Comparison of ENCODE assay signal across 31 cellular contexts in the genomic region with DNA sequence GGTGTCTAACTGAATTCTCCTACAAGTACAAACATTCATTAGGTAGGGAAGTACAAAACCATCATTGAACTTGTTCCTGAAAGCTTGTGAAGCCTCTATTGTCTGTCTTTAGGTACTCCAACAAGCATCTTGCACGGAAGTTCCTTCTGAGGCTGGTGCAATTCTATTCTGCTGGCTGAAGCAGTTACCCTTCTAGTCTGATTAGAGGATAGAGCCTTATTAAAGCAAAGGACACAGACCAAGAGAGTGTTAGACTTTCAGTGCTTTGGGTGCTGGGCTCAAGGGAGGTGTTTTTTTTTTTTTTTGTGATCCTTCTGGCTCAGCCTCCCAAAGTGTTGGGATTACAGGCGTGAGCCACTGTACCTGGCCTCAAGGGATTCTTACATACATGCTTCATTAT. TPM values are rescaled to one million over a fixed set of nuclear protein-coding genes. Genes with fewer than 3 reads are reported as not detected.
DNase-seq lines count a peak whose midpoint lies in the region; ATAC-seq, FAIRE-seq and TF ChIP-seq lines count a peak whose summit lies in the region.
"Had no signal": no experiment of that assay in that cellular context is flagged by ENCODE, and none has a peak within 500 bp of the region (broad histone marks: within the 10 kb centered on the region; RNA-seq: fewer than 3 reads in every experiment).

No MANE protein-coding gene starts in this region.

- no peak overlapping the region for H2BK5ac ChIP-seq in mesenchymal stem cell (ENCODE audit: low read depth, low read length, poor library complexity, severe bottlenecking)

- H3K27ac Mint-ChIP-seq in astrocyte (ENCODE audit: unreplicated experiment) = peak overlapping the region; percentile 9
- H3K27ac Mint-ChIP-seq: naive thymus-derived CD4-positive, alpha-beta T cell had no signal

- no peak overlapping the region for H3K4ac ChIP-seq in mesenchymal stem cell (ENCODE audit: low read depth in 1 of 2, low read length in 2 of 2)

- no peak overlapping the region for H3K4me3 ChIP-seq in KMS-11 (IDR thresholded peaks at IDR 0.05; ENCODE audit: insufficient read depth, low read depth, low read length)
- no peak overlapping the region for H3K4me3 ChIP-seq in astrocyte (ENCODE audit: insufficient read depth, low read depth, low read length)
- H3K4me3 ChIP-seq in mesenchymal stem cell (ENCODE audit: insufficient read depth in 1 of 2, low read depth in 1 of 2, low read length in 2 of 2) = no peak overlapping the region
- H3K4me3 ChIP-seq: BLaER1, K562, left lung, MG63, Peyer's patch, prostate gland, sigmoid colon had no signal

- H3K4me2 ChIP-seq in KMS-11 (no peak overlapping the region), astrocyte (ENCODE audit: low read length) (no peak overlapping the region), mesenchymal stem cell (ENCODE audit: low read length, poor library complexity, severe bottlenecking) (no peak overlapping the region)
- H3K4me2 ChIP-seq: BLaER1 had no signal

- H3K9me3 ChIP-seq in astrocyte (ENCODE audit: insufficient read depth, low read depth, low read length) = no peaks in the 10 kb centered on the region
- H3K9me3 ChIP-seq in mesenchymal stem cell (ENCODE audit: control insufficient read depth, low read length) = no peaks in the 10 kb centered on the region
- H3K9me3 ChIP-seq: BLaER1, left lung, MG63, neutrophil, Peyer's patch, prostate gland, sigmoid colon had no signal

- H3K36me3 ChIP-seq in KMS-11 (ENCODE audit: insufficient read depth) = no peaks in the 10 kb centered on the region
- no peaks in the 10 kb centered on the region for H3K36me3 ChIP-seq in astrocyte (ENCODE audit: insufficient read depth, low read length)
- H3K36me3 ChIP-seq in mesenchymal stem cell (ENCODE audit: control insufficient read depth in 1 of 2, insufficient read depth in 2 of 2, low read depth in 1 of 2, low read length in 2 of 2) = no peaks in the 10 kb centered on the region
- H3K36me3 ChIP-seq: BLaER1, left lung, MG63, neutrophil, Peyer's patch, prostate gland, sigmoid colon, WERI-Rb-1 had no signal

- DNase-seq in Daoy (ENCODE audit: low read depth) (peak; percentile 55), astrocyte (ENCODE audit: low read depth) (no peak), mesenchymal stem cell (peak; percentile 66), C1 segment of cervical spinal cord (lab: John Stamatoyannopoulos, UW) (no peak), DMS79 treated with DMSO at 0.1 percent for 48 hours (lab: John Stamatoyannopoulos, UW) (no peak)
- no peak for DNase-seq in stimulated activated CD4-positive, alpha-beta T cell treated with anti-CD3 and anti-CD28 coated beads, Interleukin-2, amount 100 ng/mL, for 24 hours
- DNase-seq: activated CD4-positive, alpha-beta T cell treated with anti-CD3 and anti-CD28 coated beads for 48 hours; activated effector memory CD4-positive, alpha-beta T cell treated with anti-CD3 and anti-CD28 coated beads, Interleukin-2, amount 50 U/mL, for 16 hours; activated naive CD8-positive, alpha-beta T cell treated with anti-CD3 and anti-CD28 coated beads for 36 hours; effector CD4-positive, alpha-beta T cell; GDM1; left lung; MG63; naive thymus-derived CD4-positive, alpha-beta T cell; NCI-H1930; NCI-H524 treated with DMSO at 0.1 percent for 48 hours; Peyer's patch; SHP77; sigmoid colon; stimulated activated CD4-positive, alpha-beta T cell treated with anti-CD3 and anti-CD28 coated beads, Interleukin-12 subunit alpha, Interleukin-12 subunit beta, amount 100 ng/mL, for 4 hours; trophoblast cell; WERI-Rb-1 had no signal

- no peak overlapping the region for H3K23ac ChIP-seq in mesenchymal stem cell (ENCODE audit: low read length in 2 of 2)

- no peak overlapping the region for H2BK15ac ChIP-seq in mesenchymal stem cell (ENCODE audit: low read depth, poor library complexity, severe bottlenecking)

- H3K18ac ChIP-seq in mesenchymal stem cell (ENCODE audit: low read depth in 1 of 2, low read length in 2 of 2) = no peak overlapping the region

- H3K27me3 ChIP-seq in KMS-11 (ENCODE audit: insufficient read depth, low read depth) = no peaks in the 10 kb centered on the region
- H3K27me3 ChIP-seq in astrocyte (ENCODE audit: insufficient read depth, low read length) = no peaks in the 10 kb centered on the region
- H3K27me3 ChIP-seq in mesenchymal stem cell (ENCODE audit: control insufficient read depth in 1 of 2, insufficient read depth in 1 of 2, low read length in 2 of 2) = no peaks in the 10 kb centered on the region
- H3K27me3 ChIP-seq: BLaER1, left lung, MG63, neutrophil, Peyer's patch, sigmoid colon had no signal

- H3K79me2 ChIP-seq in KMS-11 (ENCODE audit: insufficient read depth, low read depth) = no peaks in the 10 kb centered on the region
- no peaks in the 10 kb centered on the region for H3K79me2 ChIP-seq in astrocyte (ENCODE audit: insufficient read depth, low read length)

- H3K27ac ChIP-seq in KMS-11 (peak overlapping the region; percentile 92; the same call in 1 of the 2 replicates), astrocyte (ENCODE audit: low read depth, low read length) (no peak overlapping the region), mesenchymal stem cell (ENCODE audit: low read length, poor library complexity, severe bottlenecking) (no peak overlapping the region)
- H3K27ac ChIP-seq: BLaER1, left lung, neutrophil, Peyer's patch, prostate gland, sigmoid colon, WERI-Rb-1 had no signal

- no peak for ATAC-seq in GM21786 (IDR thresholded peaks at IDR 0.05; ENCODE audit: unreplicated experiment)
- ATAC-seq: K562; left lung; naive thymus-derived CD4-positive, alpha-beta T cell had no signal

- peaks cover 1% of the 10 kb centered on the region for H3K79me1 ChIP-seq in mesenchymal stem cell (replicated peaks; ENCODE audit: low read length, poor library complexity, severe bottlenecking)

- H3K27me3 Mint-ChIP-seq in astrocyte (ENCODE audit: low read depth, unreplicated experiment) = no peaks in the 10 kb centered on the region

- no peak overlapping the region for H4K8ac ChIP-seq in mesenchymal stem cell (ENCODE audit: low read length)

- H3K9ac ChIP-seq in KMS-11 (no peak overlapping the region), astrocyte (ENCODE audit: low read length) (no peak overlapping the region), mesenchymal stem cell (ENCODE audit: low read length) (no peak overlapping the region)
- H3K9ac ChIP-seq: BLaER1 had no signal

- H3K4me1 ChIP-seq in KMS-11 (ENCODE audit: low read depth, poor library complexity, severe bottlenecking) (peaks cover 38% of the 10 kb centered on the region), astrocyte (ENCODE audit: insufficient read depth, low read length) (peaks cover 21% of the 10 kb centered on the region), mesenchymal stem cell (ENCODE audit: control insufficient read depth, insufficient read depth, low read depth, low read length) (peaks cover 7% of the 10 kb centered on the region)
- H3K4me1 ChIP-seq: BLaER1, Peyer's patch, prostate gland, sigmoid colon had no signal

- 58% methylated on average over 1 of the region's 2 CpGs for WGBS in mesenchymal stem cell

- H3K4me1 Mint-ChIP-seq in astrocyte (ENCODE audit: low read depth, unreplicated experiment) = peaks cover 14% of the 10 kb centered on the region

- no peak for FAIRE-seq in astrocyte (lab: Jason Lieb, UNC)
- FAIRE-seq: colon, HTR-8/SVneo, islet of Langerhans, K562 had no signal

- no peaks in the 10 kb centered on the region for H3K9me3 Mint-ChIP-seq in astrocyte (ENCODE audit: unreplicated experiment)
- H3K9me3 Mint-ChIP-seq: activated naive CD8-positive, alpha-beta T cell treated with anti-CD3 and anti-CD28 coated beads for 36 hours; naive thymus-derived CD4-positive, alpha-beta T cell had no signal

- H4K91ac ChIP-seq in mesenchymal stem cell (ENCODE audit: low read length) = no peak overlapping the region

- H3K36me3 Mint-ChIP-seq in astrocyte (ENCODE audit: low read depth, unreplicated experiment) = no peaks in the 10 kb centered on the region
- H3K36me3 Mint-ChIP-seq: activated naive CD8-positive, alpha-beta T cell treated with anti-CD3 and anti-CD28 coated beads for 36 hours; naive thymus-derived CD4-positive, alpha-beta T cell had no signal

- no peak overlapping the region for H2BK120ac ChIP-seq in mesenchymal stem cell (ENCODE audit: low read depth, low read length)

- H2AFZ ChIP-seq in KMS-11 (ENCODE audit: low read depth) (no peak overlapping the region), astrocyte (ENCODE audit: low read depth, low read length) (no peak overlapping the region), mesenchymal stem cell (ENCODE audit: low read depth, low read length) (no peak overlapping the region)

- no peak overlapping the region for H3K14ac ChIP-seq in mesenchymal stem cell (ENCODE audit: low read length in 2 of 2)

- no peak overlapping the region for H2BK12ac ChIP-seq in mesenchymal stem cell (ENCODE audit: low read length in 2 of 2)

- H4K20me1 ChIP-seq in KMS-11 (ENCODE audit: insufficient read depth) (no peaks in the 10 kb centered on the region), astrocyte (ENCODE audit: insufficient read depth, low read length) (no peaks in the 10 kb centered on the region)
- H4K20me1 ChIP-seq: BLaER1 had no signal

- H2AK5ac ChIP-seq in mesenchymal stem cell (ENCODE audit: low read length, severe bottlenecking) = no peak overlapping the region

- TF ChIP-seq CTCF in KMS-11 (conservative IDR thresholded peaks at IDR 0.05; ENCODE audit: low read depth, low read length) (no peak), astrocyte (IDR thresholded peaks at IDR 0.05; ENCODE audit: insufficient read depth, low read depth, low read length) (no peak)

- H3K4me3 Mint-ChIP-seq in astrocyte (ENCODE audit: unreplicated experiment) = no peak overlapping the region
- H3K4me3 Mint-ChIP-seq: activated naive CD8-positive, alpha-beta T cell treated with anti-CD3 and anti-CD28 coated beads for 36 hours; naive thymus-derived CD4-positive, alpha-beta T cell had no signal

RNA-seq across cellular contexts. Expression of a gene that starts 43.8 kb away (rescaled TPM):
- 4.4 and 4.5 TPM in 2 replicates for total RNA-seq in Daoy (2014; rRNA removed; shearing (Covaris generic))
- total RNA-seq in astrocyte = 11.4 and 12.0 TPM in 2 replicates
- 3.1 TPM for polyA plus RNA-seq in mesenchymal stem cell (2013, experiment 1 of 2)
- 3.1 TPM for polyA plus RNA-seq in mesenchymal stem cell (2013, experiment 2 of 2)

Comparison
In these comparisons a context has a peak if more than half of its experiments do, and no peak if none do; other contexts are left out.
1. DNase-seq: peak in Daoy (single experiment) and mesenchymal stem cell (single experiment); none in astrocyte (single experiment), C1 segment of cervical spinal cord (0 of 14), stimulated activated CD4-positive, alpha-beta T cell treated with anti-CD3 and anti-CD28 coated beads, Interleukin-2, amount 100 ng/mL, for 24 hours (0 of 2) and DMS79 treated with DMSO at 0.1 percent for 48 hours (single experiment).